In the genomic region with DNA sequence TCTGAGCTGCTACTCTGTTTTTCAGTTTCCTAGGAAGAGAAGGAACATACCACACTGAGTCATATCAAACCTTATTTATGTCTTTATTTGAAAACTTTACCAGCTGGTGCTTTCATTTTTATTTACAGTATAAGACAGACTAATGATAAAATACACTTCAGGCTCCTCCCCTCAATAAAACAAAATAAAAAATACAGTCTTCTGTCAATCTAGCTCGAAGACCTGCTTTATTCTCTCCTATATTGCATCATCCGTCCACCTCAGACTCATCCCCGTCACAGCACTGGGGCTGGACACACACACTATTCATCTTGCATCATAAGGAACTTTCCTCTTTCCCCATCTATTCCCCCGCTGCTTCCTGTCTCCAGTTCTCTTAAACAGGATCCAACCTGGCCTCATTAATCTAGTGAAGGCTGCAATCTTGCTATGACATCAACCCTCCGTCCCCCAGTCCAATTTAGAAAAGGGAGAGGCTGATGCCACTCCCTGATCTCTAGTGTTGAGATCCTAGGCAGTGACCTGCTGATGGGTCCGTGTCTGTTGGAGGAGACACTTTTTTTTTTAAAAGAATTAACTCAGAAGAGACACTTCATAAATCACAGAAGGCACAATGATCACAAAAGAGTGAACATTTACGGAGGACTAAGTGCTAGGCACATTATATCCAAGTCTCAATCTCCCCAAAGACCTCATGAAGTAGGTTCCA, we compare ENCODE assay signal across 1 cellular context.
TF ChIP-seq lines count a peak whose summit lies in the region.

No MANE protein-coding gene starts in this region.

TF ChIP-seq in K562, 482 proteins besides CTCF, POLR2A, EP300 and RAD21 (continued from another document and continues in another):
- TF ChIP-seq, protein P1, sequence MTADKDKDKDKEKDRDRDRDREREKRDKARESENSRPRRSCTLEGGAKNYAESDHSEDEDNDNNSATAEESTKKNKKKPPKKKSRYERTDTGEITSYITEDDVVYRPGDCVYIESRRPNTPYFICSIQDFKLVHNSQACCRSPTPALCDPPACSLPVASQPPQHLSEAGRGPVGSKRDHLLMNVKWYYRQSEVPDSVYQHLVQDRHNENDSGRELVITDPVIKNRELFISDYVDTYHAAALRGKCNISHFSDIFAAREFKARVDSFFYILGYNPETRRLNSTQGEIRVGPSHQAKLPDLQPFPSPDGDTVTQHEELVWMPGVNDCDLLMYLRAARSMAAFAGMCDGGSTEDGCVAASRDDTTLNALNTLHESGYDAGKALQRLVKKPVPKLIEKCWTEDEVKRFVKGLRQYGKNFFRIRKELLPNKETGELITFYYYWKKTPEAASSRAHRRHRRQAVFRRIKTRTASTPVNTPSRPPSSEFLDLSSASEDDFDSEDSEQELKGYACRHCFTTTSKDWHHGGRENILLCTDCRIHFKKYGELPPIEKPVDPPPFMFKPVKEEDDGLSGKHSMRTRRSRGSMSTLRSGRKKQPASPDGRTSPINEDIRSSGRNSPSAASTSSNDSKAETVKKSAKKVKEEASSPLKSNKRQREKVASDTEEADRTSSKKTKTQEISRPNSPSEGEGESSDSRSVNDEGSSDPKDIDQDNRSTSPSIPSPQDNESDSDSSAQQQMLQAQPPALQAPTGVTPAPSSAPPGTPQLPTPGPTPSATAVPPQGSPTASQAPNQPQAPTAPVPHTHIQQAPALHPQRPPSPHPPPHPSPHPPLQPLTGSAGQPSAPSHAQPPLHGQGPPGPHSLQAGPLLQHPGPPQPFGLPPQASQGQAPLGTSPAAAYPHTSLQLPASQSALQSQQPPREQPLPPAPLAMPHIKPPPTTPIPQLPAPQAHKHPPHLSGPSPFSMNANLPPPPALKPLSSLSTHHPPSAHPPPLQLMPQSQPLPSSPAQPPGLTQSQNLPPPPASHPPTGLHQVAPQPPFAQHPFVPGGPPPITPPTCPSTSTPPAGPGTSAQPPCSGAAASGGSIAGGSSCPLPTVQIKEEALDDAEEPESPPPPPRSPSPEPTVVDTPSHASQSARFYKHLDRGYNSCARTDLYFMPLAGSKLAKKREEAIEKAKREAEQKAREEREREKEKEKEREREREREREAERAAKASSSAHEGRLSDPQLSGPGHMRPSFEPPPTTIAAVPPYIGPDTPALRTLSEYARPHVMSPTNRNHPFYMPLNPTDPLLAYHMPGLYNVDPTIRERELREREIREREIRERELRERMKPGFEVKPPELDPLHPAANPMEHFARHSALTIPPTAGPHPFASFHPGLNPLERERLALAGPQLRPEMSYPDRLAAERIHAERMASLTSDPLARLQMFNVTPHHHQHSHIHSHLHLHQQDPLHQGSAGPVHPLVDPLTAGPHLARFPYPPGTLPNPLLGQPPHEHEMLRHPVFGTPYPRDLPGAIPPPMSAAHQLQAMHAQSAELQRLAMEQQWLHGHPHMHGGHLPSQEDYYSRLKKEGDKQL (CRISPR knock-in tag; IDR thresholded peaks at IDR 0.05; ENCODE audit: borderline replicate concordance), result no peak
- TF ChIP-seq HES1 (IDR thresholded peaks at IDR 0.05; ENCODE audit: low read depth) (no peak), POLR2H (tag; IDR thresholded peaks at IDR 0.05; ENCODE audit: low read depth) (peak; percentile 74), HOXB6 (CRISPR knock-in tag; IDR thresholded peaks at IDR 0.05; ENCODE audit: borderline replicate concordance) (no peak), HMGN3 (IDR thresholded peaks at IDR 0.05; ENCODE audit: borderline replicate concordance, extremely low read depth, insufficient read length, low read depth, low read length) (no peak), FOXK1 (CRISPR knock-in tag; IDR thresholded peaks at IDR 0.05; ENCODE audit: borderline replicate concordance) (no peak), RREB1 (CRISPR knock-in tag; IDR thresholded peaks at IDR 0.05) (no peak), KAT7 (CRISPR knock-in tag; IDR thresholded peaks at IDR 0.05; ENCODE audit: borderline replicate concordance) (no peak), ZNF121 (CRISPR knock-in tag; conservative IDR thresholded peaks at IDR 0.05) (no peak), ZNF586 (CRISPR knock-in tag; conservative IDR thresholded peaks at IDR 0.05) (no peak), CBX8 (IDR thresholded peaks at IDR 0.05; ENCODE audit: borderline replicate concordance, extremely low read depth, low read depth, low read length, poor library complexity, severe bottlenecking) (no peak), HDAC3 (IDR thresholded peaks at IDR 0.05; ENCODE audit: borderline replicate concordance, partially characterized antibody) (no peak), SMARCA5 (IDR thresholded peaks at IDR 0.05) (no peak), ZNF696 (CRISPR knock-in tag; conservative IDR thresholded peaks at IDR 0.05) (no peak), SRSF1 (IDR thresholded peaks at IDR 0.05; ENCODE audit: low read depth, low read length) (no peak), NFATC3 (IDR thresholded peaks at IDR 0.05) (no peak), ZNF407 (IDR thresholded peaks at IDR 0.05; ENCODE audit: low read depth) (no peak), MYC (IDR thresholded peaks at IDR 0.05; ENCODE audit: low read depth, low read length) (peak; percentile 62; the same call in 1 of the 2 replicates), MYC (CRISPR knock-in tag; IDR thresholded peaks at IDR 0.05; ENCODE audit: borderline replicate concordance, low read depth) (no peak), CBX3 (IDR thresholded peaks at IDR 0.05; ENCODE audit: borderline replicate concordance in 1 of 2, low read length in 2 of 2) (no peak), ETV1 (tag; conservative IDR thresholded peaks at IDR 0.05; ENCODE audit: low read depth) (peak; percentile 57)
- TF ChIP-seq, protein P2, sequence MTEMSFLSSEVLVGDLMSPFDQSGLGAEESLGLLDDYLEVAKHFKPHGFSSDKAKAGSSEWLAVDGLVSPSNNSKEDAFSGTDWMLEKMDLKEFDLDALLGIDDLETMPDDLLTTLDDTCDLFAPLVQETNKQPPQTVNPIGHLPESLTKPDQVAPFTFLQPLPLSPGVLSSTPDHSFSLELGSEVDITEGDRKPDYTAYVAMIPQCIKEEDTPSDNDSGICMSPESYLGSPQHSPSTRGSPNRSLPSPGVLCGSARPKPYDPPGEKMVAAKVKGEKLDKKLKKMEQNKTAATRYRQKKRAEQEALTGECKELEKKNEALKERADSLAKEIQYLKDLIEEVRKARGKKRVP (CRISPR knock-in tag; IDR thresholded peaks at IDR 0.05), result peak; percentile 93
- TF ChIP-seq, protein P3, sequence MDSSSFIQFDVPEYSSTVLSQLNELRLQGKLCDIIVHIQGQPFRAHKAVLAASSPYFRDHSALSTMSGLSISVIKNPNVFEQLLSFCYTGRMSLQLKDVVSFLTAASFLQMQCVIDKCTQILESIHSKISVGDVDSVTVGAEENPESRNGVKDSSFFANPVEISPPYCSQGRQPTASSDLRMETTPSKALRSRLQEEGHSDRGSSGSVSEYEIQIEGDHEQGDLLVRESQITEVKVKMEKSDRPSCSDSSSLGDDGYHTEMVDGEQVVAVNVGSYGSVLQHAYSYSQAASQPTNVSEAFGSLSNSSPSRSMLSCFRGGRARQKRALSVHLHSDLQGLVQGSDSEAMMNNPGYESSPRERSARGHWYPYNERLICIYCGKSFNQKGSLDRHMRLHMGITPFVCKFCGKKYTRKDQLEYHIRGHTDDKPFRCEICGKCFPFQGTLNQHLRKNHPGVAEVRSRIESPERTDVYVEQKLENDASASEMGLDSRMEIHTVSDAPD (CRISPR knock-in tag; IDR thresholded peaks at IDR 0.05), result no peak
- TF ChIP-seq, protein P4, sequence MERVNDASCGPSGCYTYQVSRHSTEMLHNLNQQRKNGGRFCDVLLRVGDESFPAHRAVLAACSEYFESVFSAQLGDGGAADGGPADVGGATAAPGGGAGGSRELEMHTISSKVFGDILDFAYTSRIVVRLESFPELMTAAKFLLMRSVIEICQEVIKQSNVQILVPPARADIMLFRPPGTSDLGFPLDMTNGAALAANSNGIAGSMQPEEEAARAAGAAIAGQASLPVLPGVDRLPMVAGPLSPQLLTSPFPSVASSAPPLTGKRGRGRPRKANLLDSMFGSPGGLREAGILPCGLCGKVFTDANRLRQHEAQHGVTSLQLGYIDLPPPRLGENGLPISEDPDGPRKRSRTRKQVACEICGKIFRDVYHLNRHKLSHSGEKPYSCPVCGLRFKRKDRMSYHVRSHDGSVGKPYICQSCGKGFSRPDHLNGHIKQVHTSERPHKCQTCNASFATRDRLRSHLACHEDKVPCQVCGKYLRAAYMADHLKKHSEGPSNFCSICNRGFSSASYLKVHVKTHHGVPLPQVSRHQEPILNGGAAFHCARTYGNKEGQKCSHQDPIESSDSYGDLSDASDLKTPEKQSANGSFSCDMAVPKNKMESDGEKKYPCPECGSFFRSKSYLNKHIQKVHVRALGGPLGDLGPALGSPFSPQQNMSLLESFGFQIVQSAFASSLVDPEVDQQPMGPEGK (CRISPR knock-in tag; IDR thresholded peaks at IDR 0.05; ENCODE audit: borderline replicate concordance), result no peak
